ENCODE assay signal across 8 cellular contexts in the genomic region with DNA sequence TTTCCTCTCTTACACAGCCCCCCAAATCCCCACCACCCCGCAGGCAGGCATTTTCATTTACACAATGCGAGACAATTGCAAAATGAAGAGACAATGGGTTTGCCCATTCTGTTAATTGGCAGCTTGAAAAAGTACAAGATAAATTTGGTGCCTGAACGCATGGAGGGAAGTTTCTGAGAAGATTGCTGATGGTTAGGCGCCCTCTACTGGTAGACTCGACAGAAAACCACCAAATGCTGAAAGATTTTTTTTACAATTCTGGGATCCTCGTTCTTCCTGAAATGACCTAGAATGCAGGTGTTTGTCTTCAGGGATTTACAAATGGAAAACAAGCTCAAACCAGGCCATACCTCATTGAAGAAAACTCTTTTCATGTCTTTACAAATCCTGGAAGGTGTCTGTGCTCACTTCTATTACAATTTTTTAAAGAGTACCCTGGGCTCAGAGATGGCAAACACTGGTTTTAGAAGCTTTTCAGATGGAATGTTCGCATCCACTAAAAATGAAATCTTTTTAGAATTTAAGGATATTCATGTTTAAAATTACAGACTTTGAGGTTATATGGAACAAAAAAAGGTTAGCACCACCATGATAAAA.
DNase-seq lines count a peak whose midpoint lies in the region; ATAC-seq and TF ChIP-seq lines count a peak whose summit lies in the region.

No MANE protein-coding gene starts in this region.

- TF ChIP-seq CTCF in activated B cell treated with CpG ODN at 0.5 μM for 24 hours (IDR thresholded peaks at IDR 0.05) (peak; percentile 76), liver (IDR thresholded peaks at IDR 0.05; ENCODE audit: low read depth, low read length, missing input control) (peak; percentile 81)

- H3K9me3 Mint-ChIP-seq in activated B cell treated with CpG ODN at 0.5 μM for 24 hours: peaks cover 3% of the 10 kb centered on the region
- no peaks in the 10 kb centered on the region for H3K9me3 Mint-ChIP-seq in central memory CD8-positive, alpha-beta T cell

- H3K9ac ChIP-seq in liver (ENCODE audit: low read depth in 1 of 2, low read length in 2 of 2): no peak overlapping the region

- no peak overlapping the region for H3K4me3 Mint-ChIP-seq in activated B cell treated with CpG ODN at 0.5 μM for 24 hours
- no peak overlapping the region for H3K4me3 Mint-ChIP-seq in central memory CD8-positive, alpha-beta T cell

- TF ChIP-seq RAD21 in liver (IDR thresholded peaks at IDR 0.05): peak; percentile 97 to 98

- H3K4me1 Mint-ChIP-seq in activated B cell treated with CpG ODN at 0.5 μM for 24 hours: no peaks in the 10 kb centered on the region
- no peaks in the 10 kb centered on the region for H3K4me1 Mint-ChIP-seq in central memory CD8-positive, alpha-beta T cell

- 14% methylated on average over 7 of the region's 7 CpGs for WGBS in liver

- H3K36me3 ChIP-seq in liver (ENCODE audit: control insufficient read depth in 4 of 4, insufficient read depth in 3 of 4, low read depth in 1 of 4, low read length in 3 of 4): no peaks in the 10 kb centered on the region

- H3K27ac ChIP-seq in liver (ENCODE audit: low read depth in 1 of 2, low read length in 2 of 2): no peak overlapping the region

- H3K4me3 ChIP-seq in liver (ENCODE audit: low read depth in 1 of 3, low read length in 3 of 3): no peak overlapping the region

- CTCF ChIA-PET in activated B cell treated with CpG ODN at 0.5 μM for 24 hours (lab: Charles Lee): interaction anchor here (0.8 to 4.4 kb wide), 10 partner anchors 113 to 1590 kb away, joined by 3 to 72 read pairs (median 4); no protein-coding TSS in a partner anchor

- H3K27me3 ChIP-seq in liver (ENCODE audit: control insufficient read depth in 4 of 4, insufficient read depth in 4 of 4, low read length in 3 of 4): no peaks in the 10 kb centered on the region

- intact Hi-C loops in activated B cell treated with CpG ODN at 0.5 μM for 24 hours (cut with micrococcal nuclease): loop anchor here (1.0 to 5.0 kb wide), 5 partner anchors 569 to 1331 kb away; no protein-coding TSS in a partner anchor

- no peak overlapping the region for H3K27ac Mint-ChIP-seq in activated B cell treated with CpG ODN at 0.5 μM for 24 hours
- H3K27ac Mint-ChIP-seq in central memory CD8-positive, alpha-beta T cell (ENCODE audit: low read depth): no peak overlapping the region

- H3K36me3 Mint-ChIP-seq in activated B cell treated with CpG ODN at 0.5 μM for 24 hours (ENCODE audit: low read depth): no peaks in the 10 kb centered on the region
- H3K36me3 Mint-ChIP-seq in central memory CD8-positive, alpha-beta T cell (ENCODE audit: insufficient read depth): no peaks in the 10 kb centered on the region

- DNase-seq in NCI-H146 (lab: John Stamatoyannopoulos, UW) (peak; percentile 32), NCI-H146 treated with DMSO at 0.1 percent for 48 hours (lab: John Stamatoyannopoulos, UW; ENCODE audit: unreplicated experiment) (no peak), NCI-H1694 treated with DMSO at 0.1 percent for 48 hours (lab: John Stamatoyannopoulos, UW) (peak; percentile 20), activated B cell treated with CpG ODN at 0.5 μM for 24 hours (no peak)
- DNase-seq in central memory CD8-positive, alpha-beta T cell (ENCODE audit: low spot score in 2 of 2): peak; percentile 13 to 16
- DNase-seq in stimulated activated CD8-positive, alpha-beta memory T cell treated with anti-CD3 and anti-CD28 coated beads, Interleukin-12 subunit alpha, Interleukin-12 subunit beta, amount 100 ng/mL, for 4 hours (ENCODE audit: low read depth): peak; percentile 4

- peaks cover 11% of the 10 kb centered on the region for H3K27me3 Mint-ChIP-seq in activated B cell treated with CpG ODN at 0.5 μM for 24 hours
- H3K27me3 Mint-ChIP-seq in central memory CD8-positive, alpha-beta T cell: peaks cover 35% of the 10 kb centered on the region

- peaks cover 3 to 16% (median 14%) of the 10 kb centered on the region in 4 donors for H3K4me1 ChIP-seq in liver (ENCODE audit: control insufficient read depth in 4 of 4, insufficient read depth in 4 of 4, low read length in 3 of 4)

- H3K9me3 ChIP-seq in liver (ENCODE audit: control insufficient read depth in 4 of 4, low read length in 3 of 4): peaks cover 0 to 3% (median 0%) of the 10 kb centered on the region in 4 donors

- POLR2A ChIA-PET in activated B cell treated with CpG ODN at 0.5 μM for 24 hours (lab: Charles Lee): interaction anchor here (1.2 kb wide), 1 partner anchor 625 kb away, joined by 3 read pairs; a partner anchor contains a TSS

- no peak for ATAC-seq in activated B cell treated with CpG ODN at 0.5 μM for 24 hours (ENCODE audit: low read depth)
- ATAC-seq in central memory CD8-positive, alpha-beta T cell (replicated peaks; ENCODE audit: extremely low read depth, poor library complexity, severe bottlenecking): no peak
- no peak for ATAC-seq in HG03565 (IDR thresholded peaks at IDR 0.05; ENCODE audit: unreplicated experiment)

TF ChIP-seq in liver, 16 proteins besides CTCF, POLR2A, EP300 and RAD21:
- no peak for TF ChIP-seq GABPA (IDR thresholded peaks at IDR 0.05 in 1 of 2, conservative IDR thresholded peaks at IDR 0.05 in 1 of 2)
- TF ChIP-seq, protein P1, sequence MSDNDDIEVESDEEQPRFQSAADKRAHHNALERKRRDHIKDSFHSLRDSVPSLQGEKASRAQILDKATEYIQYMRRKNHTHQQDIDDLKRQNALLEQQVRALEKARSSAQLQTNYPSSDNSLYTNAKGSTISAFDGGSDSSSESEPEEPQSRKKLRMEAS (IDR thresholded peaks at IDR 0.05): peak; percentile 20

Comparison
In these comparisons a context has a peak if more than half of its experiments do, and no peak if none do; other contexts are left out.
1. DNase-seq: peak in NCI-H146 (single experiment), NCI-H1694 treated with DMSO at 0.1 percent for 48 hours (single experiment), central memory CD8-positive, alpha-beta T cell (2 of 2) and stimulated activated CD8-positive, alpha-beta memory T cell treated with anti-CD3 and anti-CD28 coated beads, Interleukin-12 subunit alpha, Interleukin-12 subunit beta, amount 100 ng/mL, for 4 hours (single experiment); none in NCI-H146 treated with DMSO at 0.1 percent for 48 hours (single experiment) and activated B cell treated with CpG ODN at 0.5 μM for 24 hours (single experiment).